ENCODE assay signal across 2 cellular contexts in the genomic region with DNA sequence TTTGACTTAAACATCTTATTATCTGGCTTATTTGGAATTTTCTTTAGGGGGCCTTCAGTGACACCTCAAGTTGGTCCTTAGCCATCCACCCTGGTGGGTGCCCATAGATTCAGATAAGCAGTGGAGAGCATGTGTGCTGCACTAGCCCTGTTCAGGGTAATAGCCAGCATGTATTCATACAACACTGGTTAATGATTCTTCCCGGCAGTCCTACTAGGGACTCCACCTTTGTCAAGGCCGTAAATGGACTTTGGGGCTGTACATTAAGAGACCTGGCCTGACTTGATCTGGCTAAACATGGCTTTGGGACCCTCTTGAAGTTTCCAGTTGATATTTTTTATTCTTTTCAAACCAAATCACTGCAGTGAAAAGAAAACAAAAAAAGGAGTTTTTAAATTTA.
TF ChIP-seq lines count a peak whose summit lies in the region.

No MANE protein-coding gene starts in this region.

TF ChIP-seq in GM23338, 12 proteins besides CTCF, POLR2A, EP300 and RAD21 (continues in another document):
- TF ChIP-seq CREB1 (CRISPR knock-in tag; IDR thresholded peaks at IDR 0.05; ENCODE audit: low read depth) (no peak), EZH2phosphoT487 (IDR thresholded peaks at IDR 0.05; ENCODE audit: unreplicated experiment) (no peak), NANOG (IDR thresholded peaks at IDR 0.05; ENCODE audit: borderline replicate concordance) (no peak), ZNF331 (CRISPR knock-in tag; IDR thresholded peaks at IDR 0.05; ENCODE audit: low read depth) (no peak), JUNB (IDR thresholded peaks at IDR 0.05; ENCODE audit: unreplicated experiment) (no peak), STAT1 (IDR thresholded peaks at IDR 0.05; ENCODE audit: unreplicated experiment) (no peak), POLR2AphosphoS5 (IDR thresholded peaks at IDR 0.05; ENCODE audit: low read depth) (no peak)
- TF ChIP-seq, protein P1, sequence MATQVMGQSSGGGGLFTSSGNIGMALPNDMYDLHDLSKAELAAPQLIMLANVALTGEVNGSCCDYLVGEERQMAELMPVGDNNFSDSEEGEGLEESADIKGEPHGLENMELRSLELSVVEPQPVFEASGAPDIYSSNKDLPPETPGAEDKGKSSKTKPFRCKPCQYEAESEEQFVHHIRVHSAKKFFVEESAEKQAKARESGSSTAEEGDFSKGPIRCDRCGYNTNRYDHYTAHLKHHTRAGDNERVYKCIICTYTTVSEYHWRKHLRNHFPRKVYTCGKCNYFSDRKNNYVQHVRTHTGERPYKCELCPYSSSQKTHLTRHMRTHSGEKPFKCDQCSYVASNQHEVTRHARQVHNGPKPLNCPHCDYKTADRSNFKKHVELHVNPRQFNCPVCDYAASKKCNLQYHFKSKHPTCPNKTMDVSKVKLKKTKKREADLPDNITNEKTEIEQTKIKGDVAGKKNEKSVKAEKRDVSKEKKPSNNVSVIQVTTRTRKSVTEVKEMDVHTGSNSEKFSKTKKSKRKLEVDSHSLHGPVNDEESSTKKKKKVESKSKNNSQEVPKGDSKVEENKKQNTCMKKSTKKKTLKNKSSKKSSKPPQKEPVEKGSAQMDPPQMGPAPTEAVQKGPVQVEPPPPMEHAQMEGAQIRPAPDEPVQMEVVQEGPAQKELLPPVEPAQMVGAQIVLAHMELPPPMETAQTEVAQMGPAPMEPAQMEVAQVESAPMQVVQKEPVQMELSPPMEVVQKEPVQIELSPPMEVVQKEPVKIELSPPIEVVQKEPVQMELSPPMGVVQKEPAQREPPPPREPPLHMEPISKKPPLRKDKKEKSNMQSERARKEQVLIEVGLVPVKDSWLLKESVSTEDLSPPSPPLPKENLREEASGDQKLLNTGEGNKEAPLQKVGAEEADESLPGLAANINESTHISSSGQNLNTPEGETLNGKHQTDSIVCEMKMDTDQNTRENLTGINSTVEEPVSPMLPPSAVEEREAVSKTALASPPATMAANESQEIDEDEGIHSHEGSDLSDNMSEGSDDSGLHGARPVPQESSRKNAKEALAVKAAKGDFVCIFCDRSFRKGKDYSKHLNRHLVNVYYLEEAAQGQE (IDR thresholded peaks at IDR 0.05; ENCODE audit: unreplicated experiment), result no peak
- TF ChIP-seq, protein P2, sequence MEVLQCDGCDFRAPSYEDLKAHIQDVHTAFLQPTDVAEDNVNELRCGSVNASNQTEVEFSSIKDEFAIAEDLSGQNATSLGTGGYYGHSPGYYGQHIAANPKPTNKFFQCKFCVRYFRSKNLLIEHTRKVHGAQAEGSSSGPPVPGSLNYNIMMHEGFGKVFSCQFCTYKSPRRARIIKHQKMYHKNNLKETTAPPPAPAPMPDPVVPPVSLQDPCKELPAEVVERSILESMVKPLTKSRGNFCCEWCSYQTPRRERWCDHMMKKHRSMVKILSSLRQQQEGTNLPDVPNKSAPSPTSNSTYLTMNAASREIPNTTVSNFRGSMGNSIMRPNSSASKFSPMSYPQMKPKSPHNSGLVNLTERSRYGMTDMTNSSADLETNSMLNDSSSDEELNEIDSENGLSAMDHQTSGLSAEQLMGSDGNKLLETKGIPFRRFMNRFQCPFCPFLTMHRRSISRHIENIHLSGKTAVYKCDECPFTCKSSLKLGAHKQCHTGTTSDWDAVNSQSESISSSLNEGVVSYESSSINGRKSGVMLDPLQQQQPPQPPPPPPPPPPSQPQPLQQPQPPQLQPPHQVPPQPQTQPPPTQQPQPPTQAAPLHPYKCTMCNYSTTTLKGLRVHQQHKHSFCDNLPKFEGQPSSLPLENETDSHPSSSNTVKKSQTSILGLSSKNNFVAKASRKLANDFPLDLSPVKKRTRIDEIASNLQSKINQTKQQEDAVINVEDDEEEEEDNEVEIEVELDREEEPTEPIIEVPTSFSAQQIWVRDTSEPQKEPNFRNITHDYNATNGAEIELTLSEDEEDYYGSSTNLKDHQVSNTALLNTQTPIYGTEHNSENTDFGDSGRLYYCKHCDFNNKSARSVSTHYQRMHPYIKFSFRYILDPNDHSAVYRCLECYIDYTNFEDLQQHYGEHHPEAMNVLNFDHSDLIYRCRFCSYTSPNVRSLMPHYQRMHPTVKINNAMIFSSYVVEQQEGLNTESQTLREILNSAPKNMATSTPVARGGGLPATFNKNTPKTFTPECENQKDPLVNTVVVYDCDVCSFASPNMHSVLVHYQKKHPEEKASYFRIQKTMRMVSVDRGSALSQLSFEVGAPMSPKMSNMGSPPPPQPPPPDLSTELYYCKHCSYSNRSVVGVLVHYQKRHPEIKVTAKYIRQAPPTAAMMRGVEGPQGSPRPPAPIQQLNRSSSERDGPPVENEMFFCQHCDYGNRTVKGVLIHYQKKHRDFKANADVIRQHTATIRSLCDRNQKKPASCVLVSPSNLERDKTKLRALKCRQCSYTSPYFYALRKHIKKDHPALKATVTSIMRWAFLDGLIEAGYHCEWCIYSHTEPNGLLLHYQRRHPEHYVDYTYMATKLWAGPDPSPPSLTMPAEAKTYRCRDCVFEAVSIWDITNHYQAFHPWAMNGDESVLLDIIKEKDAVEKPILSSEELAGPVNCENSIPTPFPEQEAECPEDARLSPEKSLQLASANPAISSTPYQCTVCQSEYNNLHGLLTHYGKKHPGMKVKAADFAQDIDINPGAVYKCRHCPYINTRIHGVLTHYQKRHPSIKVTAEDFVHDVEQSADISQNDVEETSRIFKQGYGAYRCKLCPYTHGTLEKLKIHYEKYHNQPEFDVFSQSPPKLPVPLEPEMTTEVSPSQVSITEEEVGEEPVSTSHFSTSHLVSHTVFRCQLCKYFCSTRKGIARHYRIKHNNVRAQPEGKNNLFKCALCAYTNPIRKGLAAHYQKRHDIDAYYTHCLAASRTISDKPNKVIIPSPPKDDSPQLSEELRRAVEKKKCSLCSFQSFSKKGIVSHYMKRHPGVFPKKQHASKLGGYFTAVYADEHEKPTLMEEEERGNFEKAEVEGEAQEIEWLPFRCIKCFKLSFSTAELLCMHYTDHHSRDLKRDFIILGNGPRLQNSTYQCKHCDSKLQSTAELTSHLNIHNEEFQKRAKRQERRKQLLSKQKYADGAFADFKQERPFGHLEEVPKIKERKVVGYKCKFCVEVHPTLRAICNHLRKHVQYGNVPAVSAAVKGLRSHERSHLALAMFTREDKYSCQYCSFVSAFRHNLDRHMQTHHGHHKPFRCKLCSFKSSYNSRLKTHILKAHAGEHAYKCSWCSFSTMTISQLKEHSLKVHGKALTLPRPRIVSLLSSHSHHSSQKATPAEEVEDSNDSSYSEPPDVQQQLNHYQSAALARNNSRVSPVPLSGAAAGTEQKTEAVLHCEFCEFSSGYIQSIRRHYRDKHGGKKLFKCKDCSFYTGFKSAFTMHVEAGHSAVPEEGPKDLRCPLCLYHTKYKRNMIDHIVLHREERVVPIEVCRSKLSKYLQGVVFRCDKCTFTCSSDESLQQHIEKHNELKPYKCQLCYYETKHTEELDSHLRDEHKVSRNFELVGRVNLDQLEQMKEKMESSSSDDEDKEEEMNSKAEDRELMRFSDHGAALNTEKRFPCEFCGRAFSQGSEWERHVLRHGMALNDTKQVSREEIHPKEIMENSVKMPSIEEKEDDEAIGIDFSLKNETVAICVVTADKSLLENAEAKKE (CRISPR knock-in tag; IDR thresholded peaks at IDR 0.05), result no peak
- TF ChIP-seq, protein P3, sequence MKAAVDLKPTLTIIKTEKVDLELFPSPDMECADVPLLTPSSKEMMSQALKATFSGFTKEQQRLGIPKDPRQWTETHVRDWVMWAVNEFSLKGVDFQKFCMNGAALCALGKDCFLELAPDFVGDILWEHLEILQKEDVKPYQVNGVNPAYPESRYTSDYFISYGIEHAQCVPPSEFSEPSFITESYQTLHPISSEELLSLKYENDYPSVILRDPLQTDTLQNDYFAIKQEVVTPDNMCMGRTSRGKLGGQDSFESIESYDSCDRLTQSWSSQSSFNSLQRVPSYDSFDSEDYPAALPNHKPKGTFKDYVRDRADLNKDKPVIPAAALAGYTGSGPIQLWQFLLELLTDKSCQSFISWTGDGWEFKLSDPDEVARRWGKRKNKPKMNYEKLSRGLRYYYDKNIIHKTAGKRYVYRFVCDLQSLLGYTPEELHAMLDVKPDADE (IDR thresholded peaks at IDR 0.05), result no peak

TF ChIP-seq in H1, 55 proteins besides CTCF, POLR2A, EP300 and RAD21:
- TF ChIP-seq MAFK (IDR thresholded peaks at IDR 0.05; ENCODE audit: low read depth, low read length) (no peak), BRCA1 (IDR thresholded peaks at IDR 0.05; ENCODE audit: low read depth, low read length) (no peak)
TF ChIP-seq in H1: peak in this region for 0.
